In the genomic region with DNA sequence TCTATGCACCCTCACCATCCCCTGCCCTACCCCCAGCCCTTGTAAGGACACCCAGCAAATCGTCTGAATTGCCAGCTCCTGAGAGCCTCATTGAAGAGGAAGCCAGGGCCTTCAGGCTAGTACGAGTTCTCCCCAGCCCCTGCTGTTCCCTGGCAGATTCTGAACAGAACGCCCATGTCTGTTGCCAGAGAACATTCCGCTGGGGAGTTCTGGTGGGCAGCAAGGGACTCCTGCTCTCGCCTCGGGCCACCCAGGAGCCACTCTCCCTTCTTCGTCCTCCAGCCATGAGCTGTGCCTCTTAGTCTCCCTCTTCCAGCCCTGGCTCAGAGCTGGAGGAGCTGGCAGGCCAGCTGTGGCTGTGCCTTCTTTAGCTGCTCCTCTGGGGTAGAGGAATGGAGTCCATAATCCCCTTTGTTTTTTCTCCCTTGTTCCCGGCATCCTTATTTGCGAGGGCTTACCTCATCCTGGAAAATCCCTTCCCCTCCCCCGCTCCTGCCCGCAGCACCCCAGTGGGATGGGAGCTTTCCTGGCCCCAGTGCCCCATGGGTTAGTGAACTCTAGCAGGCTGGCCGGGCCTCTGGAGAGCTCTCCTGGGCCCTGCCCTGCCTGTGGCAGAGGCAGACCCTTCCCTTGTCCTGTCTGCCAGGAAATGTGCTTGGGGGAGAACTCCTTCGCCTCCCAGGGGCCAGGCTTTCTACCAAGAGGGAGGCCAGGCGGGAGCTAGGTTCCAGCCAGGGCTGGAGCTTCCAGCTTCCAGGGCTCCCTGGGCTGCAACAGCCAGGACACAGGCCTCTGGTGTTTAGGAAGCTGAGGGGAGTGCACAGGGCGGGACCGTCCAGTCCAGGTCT, we compare ENCODE assay signal across 7 cellular contexts. TPM values are rescaled to one million over a fixed set of nuclear protein-coding genes. Genes with fewer than 3 reads are reported as not detected.
DNase-seq lines count a peak whose midpoint lies in the region; ATAC-seq and TF ChIP-seq lines count a peak whose summit lies in the region.

No MANE protein-coding gene starts in this region.

- H3K27ac ChIP-seq in lung (ENCODE audit: low read depth in 1 of 2, low read length in 1 of 2) (peak overlapping the region; percentile 47 to 90), upper lobe of right lung (peak overlapping the region; percentile 88)

- 51 to 73% methylated on average over 16 of the region's 16 CpGs for WGBS in lung, 2 donors

- DNase-seq in NCI-H226 = peak; percentile 82
- peak; percentile 70 for DNase-seq in dermis blood vessel endothelial cell
- DNase-seq in lung (ENCODE audit: low spot score) = no peak
- DNase-seq in upper lobe of right lung = peak; percentile 75
- no peak for DNase-seq in stimulated activated CD4-positive, alpha-beta T cell treated with anti-CD3 and anti-CD28 coated beads, Interleukin-4, amount 100 ng/mL, for 4 hours
- DNase-seq in stimulated activated CD4-positive, alpha-beta T cell treated with anti-CD3 and anti-CD28 coated beads, Interleukin-4, amount 100 ng/mL, for 24 hours = no peak
- DNase-seq in activated CD8-positive, alpha-beta memory T cell treated with anti-CD3 and anti-CD28 coated beads for 24 hours = no peak

- peaks cover 0 to 6% of the 10 kb centered on the region in 2 donors for H3K36me3 ChIP-seq in lung (ENCODE audit: control insufficient read depth in 2 of 2, insufficient read depth in 2 of 2, low read length in 2 of 2)
- H3K36me3 ChIP-seq in upper lobe of right lung = peaks cover 7% of the 10 kb centered on the region

- ATAC-seq in lung (ENCODE audit: insufficient read depth, low FRiP score) (peak; percentile 37), upper lobe of right lung (peak; percentile 69)

- no peak for TF ChIP-seq CTCF in lung (IDR thresholded peaks at IDR 0.05; ENCODE audit: control extremely low read depth, extremely low read depth)
- no peak for TF ChIP-seq CTCF in upper lobe of right lung (IDR thresholded peaks at IDR 0.05)

- H3K4me3 ChIP-seq in lung = no peak overlapping the region
- no peak overlapping the region for H3K4me3 ChIP-seq in upper lobe of right lung

- H3K4me1 ChIP-seq in lung (ENCODE audit: control insufficient read depth in 2 of 2, insufficient read depth in 2 of 2, low read length in 2 of 2) (peaks cover 7 to 40% of the 10 kb centered on the region in 2 donors), upper lobe of right lung (peaks cover 58% of the 10 kb centered on the region)

- intact Hi-C loops in upper lobe of right lung (cut with DNase I) = no loop called here

- H3K27me3 ChIP-seq in lung (ENCODE audit: control insufficient read depth, insufficient read depth) (no peaks in the 10 kb centered on the region), upper lobe of right lung (no peaks in the 10 kb centered on the region)

- H3K9me3 ChIP-seq in lung (ENCODE audit: control insufficient read depth in 2 of 2, insufficient read depth in 1 of 2, low read length in 1 of 2) (no peaks in the 10 kb centered on the region), upper lobe of right lung (no peaks in the 10 kb centered on the region)

RNA-seq across cellular contexts. Expression of a gene that starts 16.6 kb away (rescaled TPM):
- 65.7 and 124 TPM in 2 replicates for total RNA-seq in dermis blood vessel endothelial cell
- total RNA-seq in lung = 100 to 1,000 TPM; 136 to 173 TPM
- polyA plus RNA-seq in lung = 100 to 1,000 TPM in 1 of 2 donors, 10 to 100 TPM in 1; 81.5 to 104 TPM
- 146 TPM for total RNA-seq in upper lobe of right lung

Comparison
In these comparisons a context has a peak if more than half of its experiments do, and no peak if none do; other contexts are left out.
1. DNase-seq: peak in NCI-H226 (single experiment), dermis blood vessel endothelial cell (single experiment) and upper lobe of right lung (single experiment); none in lung (single experiment), stimulated activated CD4-positive, alpha-beta T cell treated with anti-CD3 and anti-CD28 coated beads, Interleukin-4, amount 100 ng/mL, for 4 hours (0 of 2), stimulated activated CD4-positive, alpha-beta T cell treated with anti-CD3 and anti-CD28 coated beads, Interleukin-4, amount 100 ng/mL, for 24 hours (single experiment) and activated CD8-positive, alpha-beta memory T cell treated with anti-CD3 and anti-CD28 coated beads for 24 hours (single experiment).